17 cellular contexts compared by ENCODE assay signal in genomic region chr4:143539670-143540023, GRCh38.
"Had no signal": no experiment of that assay in that cellular context is flagged by ENCODE, and none has a peak within 500 bp of the region (broad histone marks: within the 10 kb centered on the region; RNA-seq: fewer than 3 reads in every experiment).

No MANE protein-coding gene starts in this region.

- H3K9me3 Mint-ChIP-seq: activated CD4-positive, alpha-beta T cell treated with anti-CD3 and anti-CD28 coated beads, Interleukin-2, amount 10 ng/mL, durations not matched to agents 7 days and 5 days; memory B cell; nephron progenitor cell; T-cell had no signal

- H3K9me3 ChIP-seq: heart left ventricle, pancreas, psoas muscle, right atrium auricular region, SJCRH30, upper lobe of right lung had no signal

- ATAC-seq: heart left ventricle, left colon, pancreas, psoas muscle, upper lobe of right lung had no signal

- H3K27ac Mint-ChIP-seq: activated CD4-positive, alpha-beta T cell treated with anti-CD3 and anti-CD28 coated beads, Interleukin-2, amount 10 ng/mL, durations not matched to agents 7 days and 5 days; nephron progenitor cell had no signal

- H3K4me3 ChIP-seq: coronary artery, heart left ventricle, pancreas, psoas muscle, right atrium auricular region, SJCRH30, upper lobe of right lung had no signal

- H3K4me3 Mint-ChIP-seq: activated CD4-positive, alpha-beta T cell treated with anti-CD3 and anti-CD28 coated beads, Interleukin-2, amount 10 ng/mL, durations not matched to agents 7 days and 5 days; memory B cell; nephron progenitor cell; T-cell had no signal

- H3K27me3 Mint-ChIP-seq: activated CD4-positive, alpha-beta T cell treated with anti-CD3 and anti-CD28 coated beads, Interleukin-2, amount 10 ng/mL, durations not matched to agents 7 days and 5 days; memory B cell; T-cell had no signal

- H3K4me1 ChIP-seq: heart left ventricle, pancreas, psoas muscle, right atrium auricular region, SJCRH30, upper lobe of right lung had no signal

- DNase-seq: activated CD4-positive, alpha-beta T cell treated with anti-CD3 and anti-CD28 coated beads, Interleukin-2, amount 10 ng/mL, durations not matched to agents 7 days and 5 days; activated naive CD4-positive, alpha-beta T cell; cerebellar nuclear complex; heart left ventricle; islet precursor cell; left colon; nephron progenitor cell; pancreas; psoas muscle; SJCRH30; T-cell; upper lobe of right lung; WERI-Rb-1 had no signal

- H3K27me3 ChIP-seq: heart left ventricle, pancreas, right atrium auricular region, SJCRH30, upper lobe of right lung had no signal

- H3K27ac ChIP-seq: coronary artery, epithelial cell of prostate, heart left ventricle, pancreas, psoas muscle, right atrium auricular region, SJCRH30, upper lobe of right lung, WERI-Rb-1 had no signal

- H3K4me1 Mint-ChIP-seq: nephron progenitor cell had no signal
